13 cellular contexts compared by ENCODE assay signal in the genomic region with DNA sequence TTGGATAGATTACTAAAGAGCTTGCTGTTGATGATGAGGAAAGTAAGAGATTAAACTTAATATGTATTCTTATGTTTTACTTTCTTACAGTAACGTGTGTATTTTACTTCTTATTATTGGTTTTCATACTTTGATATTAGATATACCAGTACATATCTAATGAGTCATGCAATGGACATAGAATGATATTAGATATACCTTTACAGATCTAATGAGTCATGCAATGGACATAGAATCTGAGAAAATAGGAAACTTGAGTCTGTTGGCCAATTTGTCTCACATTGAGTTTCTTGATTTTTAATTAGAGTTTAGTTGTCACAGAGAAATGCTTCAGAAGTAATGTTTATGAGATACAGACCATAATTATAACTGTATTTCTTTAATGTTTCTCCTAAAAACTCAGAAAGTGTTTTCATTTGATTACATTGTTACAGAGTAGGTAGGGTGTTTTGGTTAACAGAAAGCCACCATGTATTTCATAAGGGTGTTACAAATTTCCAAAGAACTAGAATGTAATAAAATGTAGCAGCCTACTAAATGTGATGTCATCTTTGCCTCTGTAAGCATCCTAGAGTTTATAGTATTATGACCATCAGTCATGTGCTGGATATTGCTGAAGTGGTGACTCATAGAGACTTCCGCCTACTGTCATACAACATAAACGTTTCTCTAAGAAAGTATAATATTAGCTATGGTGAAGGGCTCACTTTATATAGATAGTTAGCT. TPM values are rescaled to one million over a fixed set of nuclear protein-coding genes. Genes with fewer than 3 reads are reported as not detected.
DNase-seq lines count a peak whose midpoint lies in the region; ATAC-seq and TF ChIP-seq lines count a peak whose summit lies in the region.
"Had no signal": no experiment of that assay in that cellular context is flagged by ENCODE, and none has a peak within 500 bp of the region (broad histone marks: within the 10 kb centered on the region; RNA-seq: fewer than 3 reads in every experiment).

No MANE protein-coding gene starts in this region.

- no peaks in the 10 kb centered on the region for H3K36me3 Mint-ChIP-seq in activated naive CD4-positive, alpha-beta T cell treated with anti-CD3 and anti-CD28 coated beads, Interleukin-2, amount 10 ng/mL, durations not matched to agents 7 days and 5 days
- H3K36me3 Mint-ChIP-seq: immature natural killer cell had no signal

- H3K27ac ChIP-seq in ACC112 (ENCODE audit: low read depth, low read length) (peak overlapping the region; percentile 73), HEK293 (ENCODE audit: extremely low read depth, low read depth, low read length) (no peak overlapping the region), psoas muscle (no peak overlapping the region)
- H3K27ac ChIP-seq: thoracic aorta had no signal

- H3K4me3 ChIP-seq in ACC112 (ENCODE audit: low read depth, low read length) (peak overlapping the region; percentile 2; the same call in 1 of the 2 replicates), HEK293 (ENCODE audit: low read depth, low read length) (no peak overlapping the region), foreskin fibroblast (ENCODE audit: low read depth in 1 of 2, low read length in 2 of 2) (no peak overlapping the region), psoas muscle (no peak overlapping the region)
- H3K4me3 ChIP-seq: thoracic aorta had no signal

- no peaks in the 10 kb centered on the region for H3K27me3 ChIP-seq in ACC112 (ENCODE audit: insufficient read depth, low read length)
- H3K27me3 ChIP-seq in psoas muscle (ENCODE audit: insufficient read depth in 3 of 3, low read length in 2 of 3) = peaks cover 0 to 6% (median 0%) of the 10 kb centered on the region in 3 donors

- CTCF ChIA-PET in HEK293 (lab: Yijun Ruan, JAX) = interaction anchor here (0.7 kb wide), 1 partner anchor 171 kb away, joined by 3 read pairs; no protein-coding TSS in a partner anchor
- CTCF ChIA-PET in activated naive CD4-positive, alpha-beta T cell treated with anti-CD3 and anti-CD28 coated beads, Interleukin-2, amount 10 ng/mL, durations not matched to agents 7 days and 5 days (lab: Charles Lee) = no interaction called here

- POLR2A ChIA-PET in HEK293 (lab: Yijun Ruan, JAX) = no interaction called here

- WGBS in psoas muscle, 3 donors = 74 to 75% (median 74%) methylated on average over 3 of the region's 3 CpGs

- H2AFZ ChIP-seq in ACC112 (ENCODE audit: low read length, unreplicated experiment) = no peak overlapping the region

- in situ Hi-C loops in SK-MEL-5 (cut with HindIII; ENCODE audit: low pct_unique_long_range_greater_than_20kb, low sequenced_read_pairs) = no loop called here

- H3K9me3 ChIP-seq in HEK293 (ENCODE audit: control insufficient read depth, insufficient read depth, low read depth, low read length) (no peaks in the 10 kb centered on the region), psoas muscle (no peaks in the 10 kb centered on the region)
- H3K9me3 ChIP-seq: thoracic aorta had no signal

- H3K79me2 ChIP-seq in ACC112 (ENCODE audit: control insufficient read depth, insufficient read depth, low read length, unreplicated experiment) = peaks cover 61% of the 10 kb centered on the region

- TF ChIP-seq CTCF in HEK293 (tag by site-specific recombination; IDR thresholded peaks at IDR 0.05) = no peak
- TF ChIP-seq CTCF in foreskin fibroblast (IDR thresholded peaks at IDR 0.05; ENCODE audit: low read depth, low read length) = no peak
- TF ChIP-seq CTCF in psoas muscle (IDR thresholded peaks at IDR 0.05) = no peak

- no peaks in the 10 kb centered on the region for H3K9me3 Mint-ChIP-seq in activated naive CD4-positive, alpha-beta T cell treated with anti-CD3 and anti-CD28 coated beads, Interleukin-2, amount 10 ng/mL, durations not matched to agents 7 days and 5 days
- H3K9me3 Mint-ChIP-seq: immature natural killer cell had no signal

- peaks cover 16% of the 10 kb centered on the region for H3K4me1 Mint-ChIP-seq in activated naive CD4-positive, alpha-beta T cell treated with anti-CD3 and anti-CD28 coated beads, Interleukin-2, amount 10 ng/mL, durations not matched to agents 7 days and 5 days

- H3K27ac Mint-ChIP-seq in activated naive CD4-positive, alpha-beta T cell treated with anti-CD3 and anti-CD28 coated beads, Interleukin-2, amount 10 ng/mL, durations not matched to agents 7 days and 5 days = no peak overlapping the region
- H3K27ac Mint-ChIP-seq: immature natural killer cell had no signal

- no peak overlapping the region for H3K4me3 Mint-ChIP-seq in activated naive CD4-positive, alpha-beta T cell treated with anti-CD3 and anti-CD28 coated beads, Interleukin-2, amount 10 ng/mL, durations not matched to agents 7 days and 5 days

- no peaks in the 10 kb centered on the region for H3K36me3 ChIP-seq in ACC112 (ENCODE audit: insufficient read depth, low read length)
- H3K36me3 ChIP-seq in HEK293 (ENCODE audit: control insufficient read depth in 2 of 2, insufficient read depth in 1 of 2, low read length in 2 of 2) = peaks cover 0 to 8% of the 10 kb centered on the region in 2 experiments; a peak in 2 of 3 replicates
- H3K36me3 ChIP-seq in psoas muscle (ENCODE audit: insufficient read depth in 1 of 2, low read depth in 1 of 2) = no peaks in the 10 kb centered on the region
- H3K36me3 ChIP-seq: thoracic aorta had no signal

- DNase-seq in SK-MEL-5 (ENCODE audit: low read depth, low spot score) (peak; percentile 89), foreskin fibroblast (peak; percentile 78 to 88), inferior parietal cortex (ENCODE audit: extremely low spot score) (no peak), psoas muscle (no peak)
- no peak for DNase-seq in activated naive CD4-positive, alpha-beta T cell treated with anti-CD3 and anti-CD28 coated beads, Interleukin-2, amount 10 ng/mL, durations not matched to agents 7 days and 5 days
- DNase-seq in activated naive CD4-positive, alpha-beta T cell treated with anti-CD3 and anti-CD28 coated beads, Interleukin-2, amount 50 U/mL, for 16 hours = no peak
- DNase-seq: activated gamma-delta T cell; immature natural killer cell; NCI-H1436; stimulated activated CD4-positive, alpha-beta T cell treated with anti-CD3 and anti-CD28 coated beads, Interleukin-15, amount 100 ng/mL, for 24 hours had no signal

- peaks cover 32% of the 10 kb centered on the region for H3K27me3 Mint-ChIP-seq in activated naive CD4-positive, alpha-beta T cell treated with anti-CD3 and anti-CD28 coated beads, Interleukin-2, amount 10 ng/mL, durations not matched to agents 7 days and 5 days

- ATAC-seq in psoas muscle = no peak

- H3K4me1 ChIP-seq in ACC112 (ENCODE audit: control insufficient read depth, insufficient read depth, low read length, unreplicated experiment) (peaks cover 19% of the 10 kb centered on the region), HEK293 (ENCODE audit: control insufficient read depth, insufficient read depth, low read length) (peaks cover 15% of the 10 kb centered on the region; the same call in 1 of the 2 replicates), psoas muscle (no peaks in the 10 kb centered on the region)

- intact Hi-C loops in psoas muscle (cut with DNase I) = no loop called here

TF ChIP-seq in HEK293, 187 proteins besides CTCF, POLR2A, EP300 and RAD21 (continues in another document):
- TF ChIP-seq, protein P1, sequence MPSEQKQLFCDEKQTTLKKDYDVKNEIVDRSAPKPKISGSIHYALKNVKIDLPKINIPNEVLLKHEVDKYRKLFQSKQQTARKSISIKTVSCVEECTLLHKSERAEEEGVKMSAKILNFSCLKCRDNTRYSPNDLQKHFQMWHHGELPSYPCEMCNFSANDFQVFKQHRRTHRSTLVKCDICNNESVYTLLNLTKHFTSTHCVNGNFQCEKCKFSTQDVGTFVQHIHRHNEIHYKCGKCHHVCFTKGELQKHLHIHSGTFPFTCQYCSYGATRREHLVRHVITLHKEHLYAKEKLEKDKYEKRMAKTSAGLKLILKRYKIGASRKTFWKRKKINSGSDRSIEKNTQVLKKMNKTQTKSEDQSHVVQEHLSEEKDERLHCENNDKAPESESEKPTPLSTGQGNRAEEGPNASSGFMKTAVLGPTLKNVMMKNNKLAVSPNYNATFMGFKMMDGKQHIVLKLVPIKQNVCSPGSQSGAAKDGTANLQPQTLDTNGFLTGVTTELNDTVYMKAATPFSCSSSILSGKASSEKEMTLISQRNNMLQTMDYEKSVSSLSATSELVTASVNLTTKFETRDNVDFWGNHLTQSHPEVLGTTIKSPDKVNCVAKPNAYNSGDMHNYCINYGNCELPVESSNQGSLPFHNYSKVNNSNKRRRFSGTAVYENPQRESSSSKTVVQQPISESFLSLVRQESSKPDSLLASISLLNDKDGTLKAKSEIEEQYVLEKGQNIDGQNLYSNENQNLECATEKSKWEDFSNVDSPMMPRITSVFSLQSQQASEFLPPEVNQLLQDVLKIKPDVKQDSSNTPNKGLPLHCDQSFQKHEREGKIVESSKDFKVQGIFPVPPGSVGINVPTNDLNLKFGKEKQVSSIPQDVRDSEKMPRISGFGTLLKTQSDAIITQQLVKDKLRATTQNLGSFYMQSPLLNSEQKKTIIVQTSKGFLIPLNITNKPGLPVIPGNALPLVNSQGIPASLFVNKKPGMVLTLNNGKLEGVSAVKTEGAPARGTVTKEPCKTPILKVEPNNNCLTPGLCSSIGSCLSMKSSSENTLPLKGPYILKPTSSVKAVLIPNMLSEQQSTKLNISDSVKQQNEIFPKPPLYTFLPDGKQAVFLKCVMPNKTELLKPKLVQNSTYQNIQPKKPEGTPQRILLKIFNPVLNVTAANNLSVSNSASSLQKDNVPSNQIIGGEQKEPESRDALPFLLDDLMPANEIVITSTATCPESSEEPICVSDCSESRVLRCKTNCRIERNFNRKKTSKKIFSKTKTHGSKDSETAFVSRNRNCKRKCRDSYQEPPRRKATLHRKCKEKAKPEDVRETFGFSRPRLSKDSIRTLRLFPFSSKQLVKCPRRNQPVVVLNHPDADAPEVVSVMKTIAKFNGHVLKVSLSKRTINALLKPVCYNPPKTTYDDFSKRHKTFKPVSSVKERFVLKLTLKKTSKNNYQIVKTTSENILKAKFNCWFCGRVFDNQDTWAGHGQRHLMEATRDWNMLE (tag by site-specific recombination; conservative IDR thresholded peaks at IDR 0.05; ENCODE audit: low read depth) = peak; percentile 58
- peak; percentile 84 for TF ChIP-seq ZNF366 (tag by site-specific recombination; conservative IDR thresholded peaks at IDR 0.05)
- TF ChIP-seq KLF7 (tag by site-specific recombination; IDR thresholded peaks at IDR 0.05; ENCODE audit: borderline replicate concordance) = no peak

RNA-seq across cellular contexts. Expression of a gene that starts 3.0 kb away (rescaled TPM):
- total RNA-seq in SK-MEL-5 (2014; rRNA removed; shearing (Covaris generic)) = 160 and 175 TPM in 2 replicates
- 40.1 and 51.1 TPM in 2 replicates for polyA plus RNA-seq in SK-MEL-5 (2015; cell fraction: cytosol; rRNA removed)
- polyA plus RNA-seq in SK-MEL-5 (2015; cell fraction: nucleus; rRNA removed) = 129 and 136 TPM in 2 replicates
- 1 to 10 TPM in 2 of 4 donors, under 1 TPM in 2; 0.38 to 1.8 (median 1.3) TPM for total RNA-seq in psoas muscle
- polyA plus RNA-seq in psoas muscle = under 1 TPM; 0.26 to 0.61 (median 0.45) TPM

Comparison
In these comparisons a context has a peak if more than half of its experiments do, and no peak if none do; other contexts are left out.
1. DNase-seq: peak in SK-MEL-5 (single experiment) and foreskin fibroblast (2 of 2); none in inferior parietal cortex (single experiment), psoas muscle (0 of 2), activated naive CD4-positive, alpha-beta T cell treated with anti-CD3 and anti-CD28 coated beads, Interleukin-2, amount 10 ng/mL, durations not matched to agents 7 days and 5 days (single experiment) and activated naive CD4-positive, alpha-beta T cell treated with anti-CD3 and anti-CD28 coated beads, Interleukin-2, amount 50 U/mL, for 16 hours (single experiment).
2. RNA of a gene that starts 3.0 kb away (total RNA-seq): 160 to 175 TPM in SK-MEL-5; 0.38 to 1.8 TPM in psoas muscle; every median in the first group is over 10 times any median in the second.